Comparison of ENCODE assay signal across 8 cellular contexts in genomic region chr19:30718728-30719127, GRCh38.
DNase-seq lines count a peak whose midpoint lies in the region; ATAC-seq and TF ChIP-seq lines count a peak whose summit lies in the region.

No MANE protein-coding gene starts in this region.

- H3K27ac ChIP-seq in WERI-Rb-1 (peak overlapping the region; percentile 79; the same call in 1 of the 2 replicates), right atrium auricular region (peak overlapping the region; percentile 46 to 77), gastrocnemius medialis (peak overlapping the region in 3 of 4 donors; percentile 45 to 77 (median 64)), Karpas-422 (ENCODE audit: low read length) (no peak overlapping the region)

- no peaks in the 10 kb centered on the region for H3K36me3 ChIP-seq in WERI-Rb-1
- no peaks in the 10 kb centered on the region for H3K36me3 ChIP-seq in right atrium auricular region
- H3K36me3 ChIP-seq in gastrocnemius medialis, result no peaks in the 10 kb centered on the region
- H3K36me3 ChIP-seq in Karpas-422 (ENCODE audit: insufficient read depth, low read length), result no peaks in the 10 kb centered on the region

- peak overlapping the region; percentile 67; the same call in 1 of the 2 replicates for H3K4me3 ChIP-seq in WERI-Rb-1 (ENCODE audit: low read depth, low read length)
- H3K4me3 ChIP-seq in right atrium auricular region, result peak overlapping the region; percentile 50 to 67
- peak overlapping the region; percentile 59 to 73 (median 62) for H3K4me3 ChIP-seq in gastrocnemius medialis
- H3K4me3 ChIP-seq in Karpas-422 (ENCODE audit: low read length), result no peak overlapping the region

- intact Hi-C loops in gastrocnemius medialis (cut with DNase I; ENCODE audit: low total_unique reads), result no loop called here

- ATAC-seq in gastrocnemius medialis (no peak), GM18907 (IDR thresholded peaks at IDR 0.05; ENCODE audit: unreplicated experiment) (no peak), GM18502 (IDR thresholded peaks at IDR 0.05; ENCODE audit: poor library complexity, unreplicated experiment) (no peak)

- no peaks in the 10 kb centered on the region for H3K9me2 ChIP-seq in Karpas-422 (replicated peaks; ENCODE audit: insufficient read depth, low read length)

- no peak overlapping the region for H2AFZ ChIP-seq in Karpas-422 (ENCODE audit: low read length)

- no peaks in the 10 kb centered on the region for H3K9me3 ChIP-seq in WERI-Rb-1 (ENCODE audit: severe bottlenecking)
- H3K9me3 ChIP-seq in right atrium auricular region, result no peaks in the 10 kb centered on the region
- H3K9me3 ChIP-seq in gastrocnemius medialis, result no peaks in the 10 kb centered on the region
- no peaks in the 10 kb centered on the region for H3K9me3 ChIP-seq in Karpas-422 (ENCODE audit: low read length)

- H3K27me3 ChIP-seq in WERI-Rb-1 (ENCODE audit: insufficient read depth, low read depth, severe bottlenecking), result no peaks in the 10 kb centered on the region
- H3K27me3 ChIP-seq in right atrium auricular region, result no peaks in the 10 kb centered on the region
- H3K27me3 ChIP-seq in gastrocnemius medialis, result no peaks in the 10 kb centered on the region
- no peaks in the 10 kb centered on the region for H3K27me3 ChIP-seq in Karpas-422 (ENCODE audit: low read length)

- DNase-seq in EH (ENCODE audit: low read depth), result peak; percentile 2
- peak; percentile 26 for DNase-seq in WERI-Rb-1
- DNase-seq in right atrium auricular region (ENCODE audit: low spot score), result no peak
- DNase-seq in gastrocnemius medialis, result no peak
- DNase-seq in stimulated activated naive CD4-positive, alpha-beta T cell treated with Interleukin-2 at 50 U/mL for 16 hours (lab: John Stamatoyannopoulos, UW), result no peak
- no peak for DNase-seq in Karpas-422

- H3K9ac ChIP-seq in Karpas-422 (ENCODE audit: low read length), result no peak overlapping the region

- H3K4me1 ChIP-seq in right atrium auricular region (peaks cover 0 to 15% of the 10 kb centered on the region in 2 donors), gastrocnemius medialis (peaks cover 0 to 11% of the 10 kb centered on the region in 2 donors), Karpas-422 (ENCODE audit: low read length) (no peaks in the 10 kb centered on the region)

- in situ Hi-C loops in gastrocnemius medialis (cut with MboI; ENCODE audit: low sequenced_read_pairs in 4 of 4), result no loop called here

- no peaks in the 10 kb centered on the region for H3K79me2 ChIP-seq in Karpas-422 (ENCODE audit: low read length)

- no peak for TF ChIP-seq POLR2A in gastrocnemius medialis (IDR thresholded peaks at IDR 0.05)

- no peak overlapping the region for H3K4me2 ChIP-seq in Karpas-422 (ENCODE audit: low read depth, low read length, poor library complexity, severe bottlenecking)

- TF ChIP-seq CTCF in WERI-Rb-1 (IDR thresholded peaks at IDR 0.05; ENCODE audit: low read depth, low read length) (no peak), right atrium auricular region (IDR thresholded peaks at IDR 0.05) (no peak), gastrocnemius medialis (IDR thresholded peaks at IDR 0.05 in 4 of 5, conservative IDR thresholded peaks at IDR 0.05 in 1 of 5) (no peak)

- no peaks in the 10 kb centered on the region for H4K20me1 ChIP-seq in Karpas-422 (ENCODE audit: insufficient read depth, low read depth, low read length)

Comparison
In these comparisons a context has a peak if more than half of its experiments do, and no peak if none do; other contexts are left out.
1. DNase-seq: peak in EH (single experiment) and WERI-Rb-1 (single experiment); none in right atrium auricular region (single experiment), gastrocnemius medialis (0 of 2), stimulated activated naive CD4-positive, alpha-beta T cell treated with Interleukin-2 at 50 U/mL for 16 hours (single experiment) and Karpas-422 (single experiment).